Comparison of ENCODE assay signal across 18 cellular contexts in genomic region chr7:111274882-111275281, GRCh38.
DNase-seq lines count a peak whose midpoint lies in the region; FAIRE-seq and TF ChIP-seq lines count a peak whose summit lies in the region.
"Had no signal": no experiment of that assay in that cellular context is flagged by ENCODE, and none has a peak within 500 bp of the region (broad histone marks: within the 10 kb centered on the region; RNA-seq: fewer than 3 reads in every experiment).

No MANE protein-coding gene starts in this region.

- FAIRE-seq in astrocyte (lab: Jason Lieb, UNC) = no peak
- FAIRE-seq: A549 had no signal

- H3K79me2 ChIP-seq in astrocyte (ENCODE audit: insufficient read depth, low read length) (no peaks in the 10 kb centered on the region), smooth muscle cell (ENCODE audit: low read depth) (no peaks in the 10 kb centered on the region)

- 21% methylated on average over 5 of the region's 5 CpGs for WGBS in smooth muscle cell (ENCODE audit: low lambda C conversion rate)

- no peak overlapping the region for H2AFZ ChIP-seq in astrocyte (ENCODE audit: low read depth, low read length)
- H2AFZ ChIP-seq in smooth muscle cell (ENCODE audit: low read depth) = no peak overlapping the region

- H3K27ac ChIP-seq in astrocyte (ENCODE audit: low read depth, low read length) = no peak overlapping the region
- H3K27ac ChIP-seq in smooth muscle cell (ENCODE audit: low read depth) = no peak overlapping the region
- H3K27ac ChIP-seq: A549, tibial artery had no signal

- H3K27me3 ChIP-seq in astrocyte (ENCODE audit: insufficient read depth, low read length) (no peaks in the 10 kb centered on the region), smooth muscle cell (ENCODE audit: low read depth) (no peaks in the 10 kb centered on the region)
- H3K27me3 ChIP-seq: tibial artery had no signal

- H3K4me1 Mint-ChIP-seq in astrocyte (ENCODE audit: low read depth, unreplicated experiment) = peaks cover 7% of the 10 kb centered on the region
- H3K4me1 Mint-ChIP-seq: activated B cell treated with CpG ODN at 0.5 μM for 24 hours; activated naive CD8-positive, alpha-beta T cell treated with anti-CD3 and anti-CD28 coated beads, Interleukin-2, amount 50 U/mL, for 24 hours; stimulated activated memory B cell treated with anti-CD40 and anti-IgM and Interleukin-4, amounts not matched to agents 10 μg/mL and 1 μg/mL and 100 μg/mL, for 72 hours had no signal

- H3K4me1 ChIP-seq in astrocyte (ENCODE audit: insufficient read depth, low read length) (no peaks in the 10 kb centered on the region), smooth muscle cell (ENCODE audit: low read depth) (no peaks in the 10 kb centered on the region)
- H3K4me1 ChIP-seq: A549 had no signal

- H4K20me1 ChIP-seq in astrocyte (ENCODE audit: insufficient read depth, low read length) = no peaks in the 10 kb centered on the region
- H4K20me1 ChIP-seq in smooth muscle cell (ENCODE audit: low read depth) = no peaks in the 10 kb centered on the region

- no peak overlapping the region for H3K4me3 ChIP-seq in astrocyte (ENCODE audit: insufficient read depth, low read depth, low read length)
- no peak overlapping the region for H3K4me3 ChIP-seq in fibroblast of the aortic adventitia (ENCODE audit: low read depth, low read length)
- H3K4me3 ChIP-seq in smooth muscle cell = no peak overlapping the region
- H3K4me3 ChIP-seq: A549, tibial artery had no signal

- DNase-seq in NCI-H82 (lab: John Stamatoyannopoulos, UW) (peak; percentile 7), NCI-H82 treated with DMSO at 0.1 percent for 48 hours (lab: John Stamatoyannopoulos, UW; ENCODE audit: unreplicated experiment) (no peak), astrocyte (ENCODE audit: low read depth) (peak; percentile 37), fibroblast of the aortic adventitia (ENCODE audit: low read depth) (peak; percentile 21), smooth muscle cell (lab: John Stamatoyannopoulos, UW; ENCODE audit: unreplicated experiment) (no peak), NOMO-1 treated with DMSO at 0.1 percent for 48 hours (lab: John Stamatoyannopoulos, UW; ENCODE audit: unreplicated experiment) (no peak), NCI-H2196 (lab: John Stamatoyannopoulos, UW; ENCODE audit: unreplicated experiment) (no peak)
- DNase-seq in activated CD4-positive, alpha-beta T cell treated with anti-CD3 and anti-CD28 coated beads, Interleukin-2, amount 50 U/mL, for 48 hours = no peak
- DNase-seq: activated B cell treated with CpG ODN at 0.5 μM for 24 hours; activated naive CD8-positive, alpha-beta T cell treated with anti-CD3 and anti-CD28 coated beads, Interleukin-2, amount 50 U/mL, for 24 hours; effector memory CD8-positive, alpha-beta T cell; left colon; NCI-H1694 treated with DMSO at 0.1 percent for 48 hours; SIG-M5; T-helper 2 cell; tibial artery had no signal

- H3K4me2 ChIP-seq in astrocyte (ENCODE audit: low read length) (peak overlapping the region; percentile 10), smooth muscle cell (peak overlapping the region; percentile 43)
- H3K4me2 ChIP-seq: A549 had no signal

- TF ChIP-seq CTCF in astrocyte (IDR thresholded peaks at IDR 0.05; ENCODE audit: insufficient read depth, low read depth, low read length) = no peak
- TF ChIP-seq CTCF in fibroblast of the aortic adventitia (IDR thresholded peaks at IDR 0.05; ENCODE audit: insufficient read depth, low read length) = no peak
- TF ChIP-seq CTCF in smooth muscle cell (IDR thresholded peaks at IDR 0.05; ENCODE audit: borderline replicate concordance, insufficient read depth, poor library complexity, severe bottlenecking) = no peak

- no peaks in the 10 kb centered on the region for H3F3A ChIP-seq in smooth muscle cell (ENCODE audit: low read depth)

- H3K9me3 ChIP-seq in astrocyte (ENCODE audit: insufficient read depth, low read depth, low read length) (no peaks in the 10 kb centered on the region), smooth muscle cell (replicated peaks; ENCODE audit: low read depth) (no peaks in the 10 kb centered on the region)
- H3K9me3 ChIP-seq: A549, tibial artery had no signal

- H3K9me3 Mint-ChIP-seq in astrocyte (ENCODE audit: unreplicated experiment) = peaks cover 4% of the 10 kb centered on the region
- H3K9me3 Mint-ChIP-seq: effector memory CD8-positive, alpha-beta T cell had no signal

- H3K36me3 Mint-ChIP-seq in astrocyte (ENCODE audit: low read depth, unreplicated experiment) = no peaks in the 10 kb centered on the region

- H3K27ac Mint-ChIP-seq in astrocyte (ENCODE audit: unreplicated experiment) = no peak overlapping the region
- H3K27ac Mint-ChIP-seq: activated B cell treated with CpG ODN at 0.5 μM for 24 hours; activated naive CD8-positive, alpha-beta T cell treated with anti-CD3 and anti-CD28 coated beads, Interleukin-2, amount 50 U/mL, for 24 hours; effector memory CD8-positive, alpha-beta T cell; stimulated activated memory B cell treated with anti-CD40 and anti-IgM and Interleukin-4, amounts not matched to agents 10 μg/mL and 1 μg/mL and 100 μg/mL, for 72 hours had no signal

- no peaks in the 10 kb centered on the region for H3K27me3 Mint-ChIP-seq in astrocyte (ENCODE audit: low read depth, unreplicated experiment)
- H3K27me3 Mint-ChIP-seq: activated B cell treated with CpG ODN at 0.5 μM for 24 hours; activated naive CD8-positive, alpha-beta T cell treated with anti-CD3 and anti-CD28 coated beads, Interleukin-2, amount 50 U/mL, for 24 hours; effector memory CD8-positive, alpha-beta T cell; stimulated activated memory B cell treated with anti-CD40 and anti-IgM and Interleukin-4, amounts not matched to agents 10 μg/mL and 1 μg/mL and 100 μg/mL, for 72 hours had no signal

- no peak overlapping the region for H3K4me3 Mint-ChIP-seq in astrocyte (ENCODE audit: unreplicated experiment)
- H3K4me3 Mint-ChIP-seq: activated B cell treated with CpG ODN at 0.5 μM for 24 hours; activated naive CD8-positive, alpha-beta T cell treated with anti-CD3 and anti-CD28 coated beads, Interleukin-2, amount 50 U/mL, for 24 hours; effector memory CD8-positive, alpha-beta T cell; stimulated activated memory B cell treated with anti-CD40 and anti-IgM and Interleukin-4, amounts not matched to agents 10 μg/mL and 1 μg/mL and 100 μg/mL, for 72 hours had no signal

- no peak overlapping the region for H3K9ac ChIP-seq in astrocyte (ENCODE audit: low read length)
- no peak overlapping the region for H3K9ac ChIP-seq in smooth muscle cell (ENCODE audit: low read depth)

- H3K36me3 ChIP-seq in astrocyte (ENCODE audit: insufficient read depth, low read length) (no peaks in the 10 kb centered on the region), smooth muscle cell (ENCODE audit: low read depth) (no peaks in the 10 kb centered on the region)
- H3K36me3 ChIP-seq: tibial artery had no signal

Comparison
In these comparisons a context has a peak if more than half of its experiments do, and no peak if none do; other contexts are left out.
1. DNase-seq: peak in NCI-H82 (single experiment), astrocyte (single experiment) and fibroblast of the aortic adventitia (single experiment); none in NCI-H82 treated with DMSO at 0.1 percent for 48 hours (single experiment), smooth muscle cell (single experiment), NOMO-1 treated with DMSO at 0.1 percent for 48 hours (single experiment), NCI-H2196 (single experiment) and activated CD4-positive, alpha-beta T cell treated with anti-CD3 and anti-CD28 coated beads, Interleukin-2, amount 50 U/mL, for 48 hours (0 of 2).